ENCODE assay signal across 8 cellular contexts in genomic region chr4:7939377-7940108, GRCh38. TPM values are rescaled to one million over a fixed set of nuclear protein-coding genes. Genes with fewer than 3 reads are reported as not detected.
DNase-seq lines count a peak whose midpoint lies in the region; ATAC-seq and TF ChIP-seq lines count a peak whose summit lies in the region.

A gene with protein sequence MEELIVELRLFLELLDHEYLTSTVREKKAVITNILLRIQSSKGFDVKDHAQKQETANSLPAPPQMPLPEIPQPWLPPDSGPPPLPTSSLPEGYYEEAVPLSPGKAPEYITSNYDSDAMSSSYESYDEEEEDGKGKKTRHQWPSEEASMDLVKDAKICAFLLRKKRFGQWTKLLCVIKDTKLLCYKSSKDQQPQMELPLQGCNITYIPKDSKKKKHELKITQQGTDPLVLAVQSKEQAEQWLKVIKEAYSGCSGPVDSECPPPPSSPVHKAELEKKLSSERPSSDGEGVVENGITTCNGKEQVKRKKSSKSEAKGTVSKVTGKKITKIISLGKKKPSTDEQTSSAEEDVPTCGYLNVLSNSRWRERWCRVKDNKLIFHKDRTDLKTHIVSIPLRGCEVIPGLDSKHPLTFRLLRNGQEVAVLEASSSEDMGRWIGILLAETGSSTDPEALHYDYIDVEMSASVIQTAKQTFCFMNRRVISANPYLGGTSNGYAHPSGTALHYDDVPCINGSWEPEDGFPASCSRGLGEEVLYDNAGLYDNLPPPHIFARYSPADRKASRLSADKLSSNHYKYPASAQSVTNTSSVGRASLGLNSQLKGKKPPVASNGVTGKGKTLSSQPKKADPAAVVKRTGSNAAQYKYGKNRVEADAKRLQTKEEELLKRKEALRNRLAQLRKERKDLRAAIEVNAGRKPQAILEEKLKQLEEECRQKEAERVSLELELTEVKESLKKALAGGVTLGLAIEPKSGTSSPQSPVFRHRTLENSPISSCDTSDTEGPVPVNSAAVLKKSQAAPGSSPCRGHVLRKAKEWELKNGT (minus strand): TSS chr4:7939861. CDS start chr4:7872078, 67,783 bp downstream.

- peak; percentile 48 to 67 for TF ChIP-seq POLR2A in gastrocnemius medialis (IDR thresholded peaks at IDR 0.05)

- intact Hi-C loops in MCF 10A (cut with micrococcal nuclease): loop anchor here (2.0 kb wide), 1 partner anchor 39 kb away; no protein-coding TSS in a partner anchor
- intact Hi-C loops in gastrocnemius medialis (cut with DNase I; ENCODE audit: low total_unique reads): loop anchor here (5.0 kb wide), 2 partner anchors 67 to 112 kb away; no protein-coding TSS in a partner anchor

- TF ChIP-seq CTCF in HFFc6 (IDR thresholded peaks at IDR 0.05) (no peak), WI38 (IDR thresholded peaks at IDR 0.05; ENCODE audit: low read depth, low read length) (no peak), MCF 10A (IDR thresholded peaks at IDR 0.05; ENCODE audit: unreplicated experiment) (no peak), gastrocnemius medialis (IDR thresholded peaks at IDR 0.05 in 4 of 5, conservative IDR thresholded peaks at IDR 0.05 in 1 of 5) (no peak)

- POLR2A ChIA-PET in MCF 10A (lab: Yijun Ruan, JAX): interaction anchor here (0.6 to 6.6 kb wide), 9 partner anchors 9 to 127 kb away, joined by 3 to 62 read pairs (median 5); no protein-coding TSS in a partner anchor

- no peaks in the 10 kb centered on the region for H3K9me3 ChIP-seq in iPS-18a (ENCODE audit: control insufficient read depth, low read depth, low read length)
- H3K9me3 ChIP-seq in gastrocnemius medialis: no peaks in the 10 kb centered on the region

- H3K4me3 Mint-ChIP-seq in HFFc6 (peak within 1 kb of the TSS; percentile 99), MCF 10A (ENCODE audit: unreplicated experiment) (peak within 1 kb of the TSS; percentile 77)

- peaks cover 9% of the 10 kb centered on the region for H3K27me3 ChIP-seq in iPS-18a (ENCODE audit: control insufficient read depth, insufficient read depth, low read length)
- peaks cover 0 to 20% (median 19%) of the 10 kb centered on the region in 3 donors for H3K27me3 ChIP-seq in gastrocnemius medialis

- H3K27me3 Mint-ChIP-seq in HFFc6 (ENCODE audit: insufficient read depth) (no peaks in the 10 kb centered on the region), MCF 10A (ENCODE audit: insufficient read depth, unreplicated experiment) (no peaks in the 10 kb centered on the region)

- H3K4me3 ChIP-seq in WI38 (ENCODE audit: low read depth, low read length) (peak within 1 kb of the TSS; percentile 97), iPS-18a (ENCODE audit: low read length) (peak within 1 kb of the TSS; percentile 71), gastrocnemius medialis (peak within 1 kb of the TSS; percentile 59 to 79 (median 68))

- H3K27ac ChIP-seq in iPS-18a (ENCODE audit: low read length) (no peak within 1 kb of the TSS), gastrocnemius medialis (peak within 1 kb of the TSS; percentile 42 to 77 (median 63))

- no peaks in the 10 kb centered on the region for H3K9me3 Mint-ChIP-seq in HFFc6
- no peaks in the 10 kb centered on the region for H3K9me3 Mint-ChIP-seq in MCF 10A (ENCODE audit: unreplicated experiment)

- H3K36me3 ChIP-seq in iPS-18a (ENCODE audit: control insufficient read depth, low read depth, low read length) (no peaks in the 10 kb centered on the region), gastrocnemius medialis (no peaks in the 10 kb centered on the region)

- peaks cover 54% of the 10 kb centered on the region for H3K4me1 Mint-ChIP-seq in HFFc6 (ENCODE audit: low read depth)
- H3K4me1 Mint-ChIP-seq in MCF 10A (ENCODE audit: insufficient read depth, unreplicated experiment): peaks cover 26% of the 10 kb centered on the region

- ATAC-seq in gastrocnemius medialis (peak; percentile 82 to 89), GM19328 (IDR thresholded peaks at IDR 0.05; ENCODE audit: unreplicated experiment) (no peak)

- in situ Hi-C loops in gastrocnemius medialis (cut with MboI; ENCODE audit: low sequenced_read_pairs in 4 of 4): no loop called here

- CTCF ChIA-PET in MCF 10A (lab: Yijun Ruan, JAX): interaction anchor here (0.9 to 6.2 kb wide), 9 partner anchors 10 to 135 kb away, joined by 3 to 20 read pairs (median 3); no protein-coding TSS in a partner anchor

- H3K4me1 ChIP-seq in iPS-18a (ENCODE audit: control insufficient read depth, low read depth, low read length) (peaks cover 10% of the 10 kb centered on the region), gastrocnemius medialis (peaks cover 0 to 4% of the 10 kb centered on the region in 2 donors)

- BruUV-seq in MCF 10A (replicated peaks; lab: Mats Ljungman, UMichigan): no TSS peak

- H3K36me3 Mint-ChIP-seq in HFFc6 (ENCODE audit: low read depth) (peaks cover 22% of the 10 kb centered on the region), MCF 10A (ENCODE audit: insufficient read depth, unreplicated experiment) (no peaks in the 10 kb centered on the region)

- H3K27ac Mint-ChIP-seq in HFFc6 (no peak within 1 kb of the TSS), MCF 10A (ENCODE audit: low read depth, unreplicated experiment) (no peak within 1 kb of the TSS)

- H3K9ac ChIP-seq in iPS-18a (ENCODE audit: low read length): peak within 1 kb of the TSS; percentile 39

- DNase-seq in GDM1 (lab: John Stamatoyannopoulos, UW) (peak; percentile 49), HFFc6 (peak; percentile 74), NCI-H187 treated with DMSO at 0.1 percent for 48 hours (lab: John Stamatoyannopoulos, UW) (peak; percentile 38), MCF 10A (ENCODE audit: unreplicated experiment) (peak; percentile 86), gastrocnemius medialis (peak; percentile 58 to 75)

RNA-seq across cellular contexts. Expression of the gene that starts here (rescaled TPM):
- 100 to 1,000 TPM in 5 of 6 experiments, 10 to 100 TPM in 1; 99.7 to 116 (median 107) TPM for total RNA-seq in HFFc6 (2021; fragmentation: NEBNext Ultra II Directional; extraction: Animal tissue kit (Norgen Biotek cat#: 25700))
- total RNA-seq in MCF 10A (2022) (22.5 and 29.4 TPM in 2 replicates), gastrocnemius medialis (1 to 10 TPM; 1.5 to 8.6 (median 3.5) TPM)
